In genomic region chr5:66923457-66923856, GRCh38 we compare ENCODE assay signal across 31 cellular contexts.
"Had no signal": no experiment of that assay in that cellular context is flagged by ENCODE, and none has a peak within 500 bp of the region (broad histone marks: within the 10 kb centered on the region; RNA-seq: fewer than 3 reads in every experiment).

No MANE protein-coding gene starts in this region.

- H3K4me3 ChIP-seq: adrenal gland, ascending aorta, cardiac muscle cell, coronary artery, dorsolateral prefrontal cortex, gastrocnemius medialis, ovary, psoas muscle, sigmoid colon, suprapubic skin, tibial artery had no signal

- ATAC-seq: activated T-cell treated with anti-CD3 and anti-CD28 coated beads, Interleukin-2, amount 50 U/mL, for 4 hours; gastrocnemius medialis; left cardiac atrium; psoas muscle; SK-N-SH treated with all-trans-retinoic acid at 6 μM for 48 hours; stimulated activated memory B cell treated with anti-CD40 and anti-IgM and Interleukin-4, amounts not matched to agents 10 μg/mL and 1 μg/mL and 100 μg/mL, for 72 hours; WTC11 had no signal

- H3K27ac ChIP-seq: adrenal gland, ascending aorta, cardiac muscle cell, coronary artery, dorsolateral prefrontal cortex, gastrocnemius medialis, neutrophil, ovary, psoas muscle, sigmoid colon, suprapubic skin, tibial artery had no signal

- H3K27ac Mint-ChIP-seq: activated naive CD4-positive, alpha-beta T cell treated with anti-CD3 and anti-CD28 coated beads, Interleukin-2, amount 50 U/mL, for 72 hours; brain; stimulated activated memory B cell treated with anti-CD40 and anti-IgM and Interleukin-4, amounts not matched to agents 10 μg/mL and 1 μg/mL and 100 μg/mL, for 72 hours; WTC11 had no signal

- H3K36me3 ChIP-seq: adrenal gland, ascending aorta, cardiac muscle cell, gastrocnemius medialis, neutrophil, ovary, sigmoid colon, suprapubic skin, tibial artery had no signal

- H3K4me1 Mint-ChIP-seq: brain; stimulated activated memory B cell treated with anti-CD40 and anti-IgM and Interleukin-4, amounts not matched to agents 10 μg/mL and 1 μg/mL and 100 μg/mL, for 72 hours; WTC11 had no signal

- H3K9me3 Mint-ChIP-seq: activated naive CD4-positive, alpha-beta T cell treated with anti-CD3 and anti-CD28 coated beads, Interleukin-2, amount 50 U/mL, for 72 hours; activated T-cell treated with anti-CD3 and anti-CD28 coated beads, Interleukin-2, amount 50 U/mL, for 4 hours; brain; nephron had no signal

- DNase-seq: activated CD4-positive, alpha-beta T cell treated with anti-CD3 and anti-CD28 coated beads for 1 hour; activated CD8-positive, alpha-beta memory T cell treated with anti-CD3 and anti-CD28 coated beads for 24 hours; activated CD8-positive, alpha-beta memory T cell treated with anti-CD3 and anti-CD28 coated beads, Interleukin-2, amount 50 U/mL, for 4 hours; activated naive CD4-positive, alpha-beta T cell; activated T-cell treated with anti-CD3 and anti-CD28 coated beads, Interleukin-2, amount 50 U/mL, for 4 hours; adrenal gland; dorsolateral prefrontal cortex; effector memory CD4-positive, alpha-beta T cell; erythroblast; gastrocnemius medialis; glutamatergic neuron; islet precursor cell; left cardiac atrium; mammary epithelial cell; ovary; psoas muscle; sigmoid colon; small intestine; stimulated activated CD4-positive, alpha-beta T cell treated with anti-CD3 and anti-CD28 coated beads, Interleukin-4, amount 100 ng/mL, for 24 hours; tibial artery had no signal

- H3K36me3 Mint-ChIP-seq: activated naive CD4-positive, alpha-beta T cell treated with anti-CD3 and anti-CD28 coated beads, Interleukin-2, amount 50 U/mL, for 72 hours; brain; WTC11 had no signal

- H3K27me3 ChIP-seq: adrenal gland, ascending aorta, cardiac muscle cell, dorsolateral prefrontal cortex, gastrocnemius medialis, neutrophil, ovary, sigmoid colon, suprapubic skin, tibial artery had no signal

- H3K4me3 Mint-ChIP-seq: activated T-cell treated with anti-CD3 and anti-CD28 coated beads, Interleukin-2, amount 50 U/mL, for 4 hours; brain; nephron; stimulated activated memory B cell treated with anti-CD40 and anti-IgM and Interleukin-4, amounts not matched to agents 10 μg/mL and 1 μg/mL and 100 μg/mL, for 72 hours; WTC11 had no signal

- H3K9me3 ChIP-seq: adrenal gland, ascending aorta, gastrocnemius medialis, neutrophil, ovary, psoas muscle, sigmoid colon, suprapubic skin, tibial artery had no signal

- H3K4me1 ChIP-seq: adrenal gland, ascending aorta, gastrocnemius medialis, psoas muscle, sigmoid colon, suprapubic skin, tibial artery had no signal

- H3K27me3 Mint-ChIP-seq: stimulated activated memory B cell treated with anti-CD40 and anti-IgM and Interleukin-4, amounts not matched to agents 10 μg/mL and 1 μg/mL and 100 μg/mL, for 72 hours had no signal
